In the genomic region with DNA sequence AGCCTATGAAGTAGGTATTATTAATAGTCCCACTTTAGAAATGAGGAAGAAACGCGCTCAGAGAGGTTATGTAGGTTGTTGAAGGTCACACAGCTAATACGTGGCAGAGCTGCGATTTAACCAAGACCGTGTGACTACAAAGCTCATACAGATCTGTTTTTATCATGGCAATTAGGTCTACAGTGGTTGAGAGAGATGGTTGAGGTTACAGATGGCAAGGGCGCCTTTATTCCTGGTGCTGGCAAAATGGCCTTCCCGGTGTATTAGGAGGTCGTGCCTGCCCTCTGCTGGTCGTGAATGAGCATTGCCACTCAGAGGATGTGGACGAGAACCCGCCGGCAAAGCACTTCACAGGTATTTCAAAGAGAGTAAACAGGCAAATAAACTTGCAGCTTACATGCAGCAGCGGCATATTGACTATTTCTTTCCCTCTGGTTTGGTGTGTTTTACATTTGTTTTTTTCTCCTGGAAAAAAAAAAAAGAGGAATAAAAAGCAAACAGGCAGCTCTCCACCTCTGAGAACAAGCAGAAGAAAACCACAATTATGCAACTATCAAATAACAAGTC, we compare ENCODE assay signal across 8 cellular contexts.
DNase-seq lines count a peak whose midpoint lies in the region; ATAC-seq and TF ChIP-seq lines count a peak whose summit lies in the region.

No MANE protein-coding gene starts in this region.

- H3K27ac Mint-ChIP-seq in activated T-helper 2 cell treated with anti-CD3 and anti-CD28 coated beads, Interferon-gamma antibody, Interleukin-2, Interleukin-4, amounts not matched to agents 10 μg/mL and 5 μg/mL and 100 μg/mL, durations not matched to agents 14 hours and 24 hours and 36 hours: no peak overlapping the region

- WGBS in transverse colon (ENCODE audit: low coverage in 1 of 2), 2 donors: 20 to 30% methylated on average over 6 to 13 of the region's 13 CpGs

- no peaks in the 10 kb centered on the region for H3K79me2 ChIP-seq in Loucy (ENCODE audit: insufficient read depth, low read length)
- no peaks in the 10 kb centered on the region for H3K79me2 ChIP-seq in osteoblast (ENCODE audit: insufficient read depth, low read length)

- no peaks in the 10 kb centered on the region for H3K9me2 ChIP-seq in Loucy (replicated peaks; ENCODE audit: low read depth, low read length)

- H3K36me3 ChIP-seq in Loucy (ENCODE audit: insufficient read depth, low read length) (no peaks in the 10 kb centered on the region), osteoblast (ENCODE audit: insufficient read depth, low read length) (no peaks in the 10 kb centered on the region), transverse colon (no peaks in the 10 kb centered on the region)

- peak; percentile 94 for TF ChIP-seq CTCF in Loucy (conservative IDR thresholded peaks at IDR 0.05; ENCODE audit: low read length)
- peak; percentile 93 for TF ChIP-seq CTCF in RWPE1 (conservative IDR thresholded peaks at IDR 0.05; ENCODE audit: low read depth)
- peak; percentile 95 for TF ChIP-seq CTCF in osteoblast (IDR thresholded peaks at IDR 0.05; ENCODE audit: extremely low read depth, low read depth, low read length)
- TF ChIP-seq CTCF in transverse colon (IDR thresholded peaks at IDR 0.05): peak; percentile 77 to 84 (median 81)

- H4K20me1 ChIP-seq in Loucy (ENCODE audit: insufficient read depth, low read length, poor library complexity, severe bottlenecking) (no peaks in the 10 kb centered on the region), osteoblast (ENCODE audit: insufficient read depth, low read length) (no peaks in the 10 kb centered on the region)

- no peaks in the 10 kb centered on the region for H3K4me1 Mint-ChIP-seq in activated T-helper 2 cell treated with anti-CD3 and anti-CD28 coated beads, Interferon-gamma antibody, Interleukin-2, Interleukin-4, amounts not matched to agents 10 μg/mL and 5 μg/mL and 100 μg/mL, durations not matched to agents 14 hours and 24 hours and 36 hours (ENCODE audit: low read depth)

- H3K4me3 Mint-ChIP-seq in activated T-helper 2 cell treated with anti-CD3 and anti-CD28 coated beads, Interferon-gamma antibody, Interleukin-2, Interleukin-4, amounts not matched to agents 10 μg/mL and 5 μg/mL and 100 μg/mL, durations not matched to agents 14 hours and 24 hours and 36 hours (ENCODE audit: low read depth): no peak overlapping the region

- H3K4me3 ChIP-seq in Loucy (ENCODE audit: low read length, poor library complexity, severe bottlenecking) (no peak overlapping the region), osteoblast (ENCODE audit: insufficient read depth, low read length) (no peak overlapping the region), transverse colon (no peak overlapping the region)

- H3K4me2 ChIP-seq in Loucy (ENCODE audit: low read depth, low read length, poor library complexity, severe bottlenecking) (no peak overlapping the region), osteoblast (ENCODE audit: insufficient read depth, low read length) (no peak overlapping the region)

- TF ChIP-seq EP300 in transverse colon (IDR thresholded peaks at IDR 0.05; ENCODE audit: low read depth): no peak

- H3K36me3 Mint-ChIP-seq in activated T-helper 2 cell treated with anti-CD3 and anti-CD28 coated beads, Interferon-gamma antibody, Interleukin-2, Interleukin-4, amounts not matched to agents 10 μg/mL and 5 μg/mL and 100 μg/mL, durations not matched to agents 14 hours and 24 hours and 36 hours (ENCODE audit: low read depth): no peaks in the 10 kb centered on the region

- H3K4me1 ChIP-seq in Loucy (ENCODE audit: insufficient read depth, low read length, poor library complexity, severe bottlenecking) (no peaks in the 10 kb centered on the region), osteoblast (ENCODE audit: insufficient read depth, low read length) (no peaks in the 10 kb centered on the region), transverse colon (no peaks in the 10 kb centered on the region)

- ATAC-seq in GM19372 (IDR thresholded peaks at IDR 0.05; ENCODE audit: low read depth, unreplicated experiment): peak; percentile 76

- H3K27me3 ChIP-seq in Loucy (ENCODE audit: insufficient read depth, low read length, poor library complexity, severe bottlenecking) (no peaks in the 10 kb centered on the region), osteoblast (ENCODE audit: insufficient read depth, low read length) (peaks cover 23% of the 10 kb centered on the region), transverse colon (peaks cover 13% of the 10 kb centered on the region)

- CTCF ChIA-PET in RWPE1 (lab: Yijun Ruan, JAX): interaction anchor here (0.6 to 2.3 kb wide), 15 partner anchors 27 to 780 kb away, joined by 3 to 23 read pairs (median 4); partner anchors contain the start of gene GDNF

- H3K9ac ChIP-seq in Loucy (ENCODE audit: low read depth, low read length, poor library complexity, severe bottlenecking): no peak overlapping the region

- in situ Hi-C loops in transverse colon (cut with MboI; ENCODE audit: low pct_ligation_motif_present in 1 of 4, low pct_unique_long_range_greater_than_20kb in 1 of 4, low sequenced_read_pairs in 3 of 4): loop anchor here (10.0 to 25.0 kb wide), 5 partner anchors 348 to 788 kb away; partner anchors contain the start of gene GDNF (in 3 of the 4)

- POLR2A ChIA-PET in RWPE1 (lab: Yijun Ruan, JAX; ENCODE audit: low non-redundant PET): interaction anchor here (0.6 kb wide), 1 partner anchor 56 kb away, joined by 3 read pairs; no protein-coding TSS in a partner anchor

- intact Hi-C loops in activated T-helper 2 cell treated with anti-CD3 and anti-CD28 coated beads, Interferon-gamma antibody, Interleukin-2, Interleukin-4, amounts not matched to agents 10 μg/mL and 5 μg/mL and 100 μg/mL, durations not matched to agents 14 hours and 24 hours and 36 hours (cut with micrococcal nuclease): loop anchor here (1.0 kb wide), 2 partner anchors 356 to 781 kb away; no protein-coding TSS in a partner anchor
- intact Hi-C loops in transverse colon (cut with DNase I; ENCODE audit: low total_unique reads): loop anchor here (1.0 to 10.0 kb wide), 2 partner anchors 356 to 778 kb away; no protein-coding TSS in a partner anchor

- H3K9me3 ChIP-seq in Loucy (ENCODE audit: insufficient read depth, low read depth, low read length) (no peaks in the 10 kb centered on the region), osteoblast (ENCODE audit: low read depth, low read length) (no peaks in the 10 kb centered on the region), transverse colon (no peaks in the 10 kb centered on the region)

- H3K9me3 Mint-ChIP-seq in activated T-helper 2 cell treated with anti-CD3 and anti-CD28 coated beads, Interferon-gamma antibody, Interleukin-2, Interleukin-4, amounts not matched to agents 10 μg/mL and 5 μg/mL and 100 μg/mL, durations not matched to agents 14 hours and 24 hours and 36 hours: no peaks in the 10 kb centered on the region

- peak; percentile 90 for DNase-seq in AG20443 (ENCODE audit: low spot score)
- DNase-seq in RWPE1 (ENCODE audit: low spot score): peak; percentile 83
- peak; percentile 37 for DNase-seq in activated T-helper 2 cell treated with anti-CD3 and anti-CD28 coated beads, Interferon-gamma antibody, Interleukin-2, Interleukin-4, amounts not matched to agents 10 μg/mL and 5 μg/mL and 100 μg/mL, durations not matched to agents 14 hours and 24 hours and 36 hours (ENCODE audit: low spot score)
- peak; percentile 62 for DNase-seq in foreskin melanocyte
- peak; percentile 91 for DNase-seq in osteoblast (ENCODE audit: insufficient read length, low spot score, missing footprints)
- peak; percentile 64 for DNase-seq in transverse colon

- H2AFZ ChIP-seq in Loucy (ENCODE audit: low read length): peak overlapping the region; percentile 7
- H2AFZ ChIP-seq in osteoblast (ENCODE audit: low read length): no peak overlapping the region

- H3K27me3 Mint-ChIP-seq in activated T-helper 2 cell treated with anti-CD3 and anti-CD28 coated beads, Interferon-gamma antibody, Interleukin-2, Interleukin-4, amounts not matched to agents 10 μg/mL and 5 μg/mL and 100 μg/mL, durations not matched to agents 14 hours and 24 hours and 36 hours (ENCODE audit: low read depth): peaks cover 18% of the 10 kb centered on the region

- no peaks in the 10 kb centered on the region for H3F3A ChIP-seq in Loucy (ENCODE audit: low read depth)

- no peak for TF ChIP-seq POLR2A in transverse colon (IDR thresholded peaks at IDR 0.05)

- H3K27ac ChIP-seq in RWPE1 (no peak overlapping the region), osteoblast (ENCODE audit: low read depth, low read length) (no peak overlapping the region), transverse colon (no peak overlapping the region)

Comparison
In these comparisons a context has a peak if more than half of its experiments do, and no peak if none do; other contexts are left out.
1. DNase-seq: peak in every context shown above with its lines; median percentile 91 in osteoblast; 90 in AG20443; 83 in RWPE1; 64 in transverse colon; 62 in foreskin melanocyte; 37 in activated T-helper 2 cell treated with anti-CD3 and anti-CD28 coated beads, Interferon-gamma antibody, Interleukin-2, Interleukin-4, amounts not matched to agents 10 μg/mL and 5 μg/mL and 100 μg/mL, durations not matched to agents 14 hours and 24 hours and 36 hours.